ENCODE assay signal across 17 cellular contexts in genomic region chr2:197357986-197358385, GRCh38. TPM values are rescaled to one million over a fixed set of nuclear protein-coding genes. Genes with fewer than 3 reads are reported as not detected.
DNase-seq lines count a peak whose midpoint lies in the region; ATAC-seq and TF ChIP-seq lines count a peak whose summit lies in the region.
"Had no signal": no experiment of that assay in that cellular context is flagged by ENCODE, and none has a peak within 500 bp of the region (broad histone marks: within the 10 kb centered on the region; RNA-seq: fewer than 3 reads in every experiment).

No MANE protein-coding gene starts in this region.

- H3K4me3 Mint-ChIP-seq in neural crest cell: no peak overlapping the region
- H3K4me3 Mint-ChIP-seq: CD8-positive, alpha-beta T cell; GM23338; H9; HFFc6 had no signal

- H3K36me3 Mint-ChIP-seq in neural crest cell (ENCODE audit: low read depth): no peaks in the 10 kb centered on the region
- H3K36me3 Mint-ChIP-seq: CD8-positive, alpha-beta T cell had no signal

- H3K4me2 ChIP-seq in mesenchymal stem cell (ENCODE audit: low read length, poor library complexity, severe bottlenecking): no peak overlapping the region
- H3K4me2 ChIP-seq: GM23338 had no signal

- no peak overlapping the region for H2BK5ac ChIP-seq in mesenchymal stem cell (ENCODE audit: low read depth, low read length, poor library complexity, severe bottlenecking)

- no peak overlapping the region for H3K23ac ChIP-seq in mesenchymal stem cell (ENCODE audit: low read length in 2 of 2)

- H3K9me3 ChIP-seq in HEK293 (ENCODE audit: control insufficient read depth, insufficient read depth, low read depth, low read length) (no peaks in the 10 kb centered on the region), mesenchymal stem cell (ENCODE audit: control insufficient read depth, low read length) (no peaks in the 10 kb centered on the region)
- H3K9me3 ChIP-seq: Caco-2 had no signal

- H2BK12ac ChIP-seq in mesenchymal stem cell (ENCODE audit: low read length in 2 of 2): no peak overlapping the region

- H3K4me3 ChIP-seq in HEK293 (ENCODE audit: low read depth, low read length) (no peak overlapping the region), mesenchymal stem cell (ENCODE audit: insufficient read depth in 1 of 2, low read depth in 1 of 2, low read length in 2 of 2) (no peak overlapping the region)
- H3K4me3 ChIP-seq: GM12878, GM23338 had no signal

- no peaks in the 10 kb centered on the region for H3K27me3 Mint-ChIP-seq in neural crest cell (ENCODE audit: low read depth)

- DNase-seq in mesenchymal stem cell (no peak), neural crest cell (ENCODE audit: low read depth, low spot score) (no peak)
- DNase-seq: C1 segment of cervical spinal cord; CD8-positive, alpha-beta T cell; DMS153; DND-41; GDM1; H9; HFFc6 had no signal

- H3K79me1 ChIP-seq in mesenchymal stem cell (replicated peaks; ENCODE audit: low read length, poor library complexity, severe bottlenecking): no peaks in the 10 kb centered on the region

- ATAC-seq in GM18867 (IDR thresholded peaks at IDR 0.05; ENCODE audit: unreplicated experiment): no peak
- ATAC-seq in HG02678 (IDR thresholded peaks at IDR 0.05; ENCODE audit: unreplicated experiment): no peak
- no peak for ATAC-seq in HG02970 (IDR thresholded peaks at IDR 0.05; ENCODE audit: low FRiP score, unreplicated experiment)
- ATAC-seq: CD8-positive, alpha-beta T cell; GM12878; GM23338; HCT116 had no signal

- no peak overlapping the region for H3K4ac ChIP-seq in mesenchymal stem cell (ENCODE audit: low read depth in 1 of 2, low read length in 2 of 2)

- CTCF ChIA-PET in HEK293 (lab: Yijun Ruan, JAX): interaction anchor here (0.6 to 1.5 kb wide), 3 partner anchors 9 to 1227 kb away, joined by 3 to 4 read pairs (median 3); no protein-coding TSS in a partner anchor

- no peak overlapping the region for H3K14ac ChIP-seq in mesenchymal stem cell (ENCODE audit: low read length in 2 of 2)

- H2BK15ac ChIP-seq in mesenchymal stem cell (ENCODE audit: low read depth, poor library complexity, severe bottlenecking): no peak overlapping the region

- H2BK120ac ChIP-seq in mesenchymal stem cell (ENCODE audit: low read depth, low read length): no peak overlapping the region

- H4K8ac ChIP-seq in mesenchymal stem cell (ENCODE audit: low read length): no peak overlapping the region

- peaks cover 6% of the 10 kb centered on the region for H3K9me3 Mint-ChIP-seq in neural crest cell
- H3K9me3 Mint-ChIP-seq: CD8-positive, alpha-beta T cell; GM23338; HFFc6 had no signal

- peak overlapping the region; percentile 8 for H2AFZ ChIP-seq in mesenchymal stem cell (ENCODE audit: low read depth, low read length)
- H2AFZ ChIP-seq: GM23338 had no signal

- H3K36me3 ChIP-seq in HEK293 (ENCODE audit: control insufficient read depth in 2 of 2, insufficient read depth in 1 of 2, low read length in 2 of 2) (no peaks in the 10 kb centered on the region), mesenchymal stem cell (ENCODE audit: control insufficient read depth in 1 of 2, insufficient read depth in 2 of 2, low read depth in 1 of 2, low read length in 2 of 2) (no peaks in the 10 kb centered on the region)

- TF ChIP-seq CTCF in HEK293 (tag by site-specific recombination; IDR thresholded peaks at IDR 0.05): no peak
- TF ChIP-seq CTCF in neural crest cell (conservative IDR thresholded peaks at IDR 0.05): no peak

- no peak overlapping the region for H2AK5ac ChIP-seq in mesenchymal stem cell (ENCODE audit: low read length, severe bottlenecking)

- WGBS in mesenchymal stem cell: 100% methylated on average over 1 of the region's 1 CpG

- H3K27ac ChIP-seq in HEK293 (ENCODE audit: extremely low read depth, low read depth, low read length) (no peak overlapping the region), mesenchymal stem cell (ENCODE audit: low read length, poor library complexity, severe bottlenecking) (no peak overlapping the region)

- H4K91ac ChIP-seq in mesenchymal stem cell (ENCODE audit: low read length): no peak overlapping the region

- H3K27me3 ChIP-seq in mesenchymal stem cell (ENCODE audit: control insufficient read depth in 1 of 2, insufficient read depth in 1 of 2, low read length in 2 of 2): peaks cover 0 to 10% of the 10 kb centered on the region in 2 experiments

- no peak overlapping the region for H3K18ac ChIP-seq in mesenchymal stem cell (ENCODE audit: low read depth in 1 of 2, low read length in 2 of 2)

- H3K4me1 ChIP-seq in HEK293 (ENCODE audit: control insufficient read depth, insufficient read depth, low read length) (no peaks in the 10 kb centered on the region), mesenchymal stem cell (ENCODE audit: control insufficient read depth, insufficient read depth, low read depth, low read length) (no peaks in the 10 kb centered on the region)

- no peak overlapping the region for H3K9ac ChIP-seq in mesenchymal stem cell (ENCODE audit: low read length)

- H3K4me1 Mint-ChIP-seq in neural crest cell: peaks cover 22% of the 10 kb centered on the region

- peak overlapping the region; percentile 81 for H3K27ac Mint-ChIP-seq in neural crest cell (ENCODE audit: unreplicated experiment)
- H3K27ac Mint-ChIP-seq: CD8-positive, alpha-beta T cell; GM23338; H9; HFFc6 had no signal

- POLR2A ChIA-PET in HEK293 (lab: Yijun Ruan, JAX): no interaction called here

TF ChIP-seq in HEK293, 187 proteins besides CTCF, POLR2A, EP300 and RAD21:
- TF ChIP-seq PRDM1 (tag by site-specific recombination; IDR thresholded peaks at IDR 0.05) (peak; percentile 59; the same call in 1 of the 2 replicates), ZNF768 (tag by site-specific recombination; IDR thresholded peaks at IDR 0.05) (no peak), SP7 (tag by site-specific recombination; IDR thresholded peaks at IDR 0.05) (no peak), ZNF555 (tag by site-specific recombination; conservative IDR thresholded peaks at IDR 0.05) (no peak), OVOL3 (tag by site-specific recombination; IDR thresholded peaks at IDR 0.05) (no peak), GFI1B (tag by site-specific recombination; IDR thresholded peaks at IDR 0.05) (no peak), ZNF157 (tag by site-specific recombination; IDR thresholded peaks at IDR 0.05) (no peak)
- TF ChIP-seq, protein P1, sequence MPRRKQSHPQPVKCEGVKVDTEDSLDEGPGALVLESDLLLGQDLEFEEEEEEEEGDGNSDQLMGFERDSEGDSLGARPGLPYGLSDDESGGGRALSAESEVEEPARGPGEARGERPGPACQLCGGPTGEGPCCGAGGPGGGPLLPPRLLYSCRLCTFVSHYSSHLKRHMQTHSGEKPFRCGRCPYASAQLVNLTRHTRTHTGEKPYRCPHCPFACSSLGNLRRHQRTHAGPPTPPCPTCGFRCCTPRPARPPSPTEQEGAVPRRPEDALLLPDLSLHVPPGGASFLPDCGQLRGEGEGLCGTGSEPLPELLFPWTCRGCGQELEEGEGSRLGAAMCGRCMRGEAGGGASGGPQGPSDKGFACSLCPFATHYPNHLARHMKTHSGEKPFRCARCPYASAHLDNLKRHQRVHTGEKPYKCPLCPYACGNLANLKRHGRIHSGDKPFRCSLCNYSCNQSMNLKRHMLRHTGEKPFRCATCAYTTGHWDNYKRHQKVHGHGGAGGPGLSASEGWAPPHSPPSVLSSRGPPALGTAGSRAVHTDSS (tag by site-specific recombination; IDR thresholded peaks at IDR 0.05): no peak

RNA-seq across cellular contexts. Expression of gene ANKRD44, which starts 47.4 kb away (rescaled TPM):
- polyA plus RNA-seq in mesenchymal stem cell (2013, experiment 1 of 2): 2.4 TPM
- 2.8 TPM for polyA plus RNA-seq in mesenchymal stem cell (2013, experiment 2 of 2)
- 11.2 and 13.5 TPM in 2 replicates for total RNA-seq in neural crest cell
